8 cellular contexts compared by ENCODE assay signal in genomic region chr21:36747815-36748381, GRCh38. TPM values are rescaled to one million over a fixed set of nuclear protein-coding genes. Genes with fewer than 3 reads are reported as not detected.
A peak's percentile ranks its signal among the peaks of the same experiment; 100 is the strongest.
DNase-seq lines count a peak whose midpoint lies in the region; FAIRE-seq and TF ChIP-seq lines count a peak whose summit lies in the region.

No MANE protein-coding gene starts in this region.

- H3K9ac ChIP-seq in mammary epithelial cell (ENCODE audit: insufficient read depth, low read length), result no peak overlapping the region

- H3K79me2 ChIP-seq in mammary epithelial cell (ENCODE audit: insufficient read depth, low read length), result no peaks in the 10 kb centered on the region

- H3K27me3 ChIP-seq in mammary epithelial cell (ENCODE audit: insufficient read depth, low read length), result no peaks in the 10 kb centered on the region
- peaks cover 17% of the 10 kb centered on the region for H3K27me3 ChIP-seq in kidney epithelial cell (ENCODE audit: control insufficient read depth, insufficient read depth, low read length)

- H3K9me3 ChIP-seq in mammary epithelial cell (replicated peaks; ENCODE audit: insufficient read depth, low read length), result no peaks in the 10 kb centered on the region

- H3K4me1 ChIP-seq in mammary epithelial cell (ENCODE audit: insufficient read depth, low read length), result peaks cover 3% of the 10 kb centered on the region

- dilution Hi-C loops in mammary epithelial cell (cut with HindIII; ENCODE audit: low sequenced_read_pairs), result no loop called here

- FAIRE-seq in urothelium cell line (lab: Jason Lieb, UNC), result no peak

- H3K36me3 ChIP-seq in mammary epithelial cell (ENCODE audit: insufficient read depth, low read length) (no peaks in the 10 kb centered on the region), kidney epithelial cell (ENCODE audit: control insufficient read depth, insufficient read depth, low read length) (no peaks in the 10 kb centered on the region)

- CTCF ChIA-PET in mammary epithelial cell (lab: Charles Lee; ENCODE audit: low non-redundant PET), result interaction anchor here (0.6 kb wide), 1 partner anchor 184 kb away, joined by 5 read pairs; no protein-coding TSS in a partner anchor

- peak overlapping the region in 2 of 3 experiments; percentile 23 to 36 for H3K4me3 ChIP-seq in mammary epithelial cell (replicated peaks in 1 of 3; ENCODE audit: insufficient read depth in 1 of 3, low read depth in 2 of 3, low read length in 3 of 3)
- H3K4me3 ChIP-seq in kidney epithelial cell (ENCODE audit: low read depth, low read length), result peak overlapping the region; percentile 44

- peak in 1 of 2 donors; percentile 4 for TF ChIP-seq CTCF in mammary epithelial cell (conservative IDR thresholded peaks at IDR 0.05 in 1 of 2, IDR thresholded peaks at IDR 0.05 in 1 of 2; ENCODE audit: extremely low read depth in 1 of 2, insufficient read depth in 1 of 2, low read depth in 1 of 2, low read length in 2 of 2)
- no peak for TF ChIP-seq CTCF in kidney epithelial cell (IDR thresholded peaks at IDR 0.05; ENCODE audit: insufficient read depth, low read length, poor library complexity, severe bottlenecking)

- no peaks in the 10 kb centered on the region for H4K20me1 ChIP-seq in mammary epithelial cell (ENCODE audit: insufficient read depth, low read length)

- no TSS peak for BruUV-seq in mammary epithelial cell (replicated peaks; lab: Mats Ljungman, UMichigan)

- peak overlapping the region; percentile 77 for H3K4me2 ChIP-seq in mammary epithelial cell (ENCODE audit: insufficient read depth, low read depth, low read length)

- DNase-seq in NOMO-1 (lab: John Stamatoyannopoulos, UW; ENCODE audit: unreplicated experiment in 2 of 2), result peak; percentile 14 to 20
- DNase-seq in NOMO-1 treated with DMSO at 0.1 percent for 48 hours (lab: John Stamatoyannopoulos, UW; ENCODE audit: unreplicated experiment), result no peak
- peak; percentile 74 for DNase-seq in NCI-H82 (lab: John Stamatoyannopoulos, UW)
- no peak for DNase-seq in mammary epithelial cell
- no peak for DNase-seq in kidney epithelial cell (ENCODE audit: low read depth)
- DNase-seq in stimulated activated CD4-positive, alpha-beta T cell treated with anti-CD3 and anti-CD28 coated beads, Interleukin-4, amount 100 ng/mL, for 1 hour, result peak; percentile 40
- no peak for DNase-seq in urothelium cell line (ENCODE audit: low spot score)
- DNase-seq in dedifferentiated amniotic fluid mesenchymal stem cell (ENCODE audit: extremely low spot score), result no peak

- WGBS in mammary epithelial cell (ENCODE audit: low coverage, missing lambda C conversion rate), result 62% methylated on average over 10 of the region's 80 CpGs

- H3K27ac ChIP-seq in mammary epithelial cell (ENCODE audit: insufficient read depth, low read depth, low read length), result no peak overlapping the region

- peak overlapping the region; percentile 37 for H2AFZ ChIP-seq in mammary epithelial cell (ENCODE audit: low read depth, low read length)

- intact Hi-C loops in mammary epithelial cell (cut with micrococcal nuclease), result loop anchor here (5.0 kb wide), 1 partner anchor 169 kb away; no protein-coding TSS in a partner anchor

- in situ Hi-C loops in mammary epithelial cell (cut with MboI; ENCODE audit: low sequenced_read_pairs in 2 of 2), result no loop called here

RNA-seq across cellular contexts. Expression of gene SIM2, which starts 49.0 kb away (rescaled TPM):
- total RNA-seq in mammary epithelial cell (under 1 TPM in 1 of 2 donors, not detected in 1; under 0.01 TPM), kidney epithelial cell (9.5 and 16.3 TPM in 2 replicates)
- not detected for polyA plus RNA-seq in mammary epithelial cell
- not detected for polyA minus RNA-seq in mammary epithelial cell

Comparison
In these comparisons a context has a peak if more than half of its experiments do, and no peak if none do; other contexts are left out.
1. DNase-seq: peak in NOMO-1 (2 of 2), NCI-H82 (single experiment) and stimulated activated CD4-positive, alpha-beta T cell treated with anti-CD3 and anti-CD28 coated beads, Interleukin-4, amount 100 ng/mL, for 1 hour (single experiment); none in NOMO-1 treated with DMSO at 0.1 percent for 48 hours (single experiment), mammary epithelial cell (single experiment), kidney epithelial cell (single experiment), urothelium cell line (single experiment) and dedifferentiated amniotic fluid mesenchymal stem cell (single experiment).